Comparison of ENCODE assay signal across 1 cellular context in the genomic region with DNA sequence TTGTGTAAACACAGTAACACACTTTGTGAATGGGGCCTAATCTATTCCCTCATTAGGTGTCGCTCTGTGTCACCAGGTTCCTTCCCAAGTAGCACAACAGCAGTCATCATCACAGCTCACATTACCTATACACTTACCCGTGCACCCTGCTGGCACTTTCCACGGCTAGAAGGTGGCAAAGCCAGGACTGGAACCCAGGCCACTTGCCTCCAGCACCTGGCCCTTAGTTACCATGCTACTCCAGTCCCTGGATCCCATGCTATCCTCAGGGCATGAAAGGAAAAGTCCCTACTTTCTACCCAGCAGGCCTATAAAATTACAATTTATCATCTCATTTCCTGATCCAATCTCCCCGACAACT.
TF ChIP-seq lines count a peak whose summit lies in the region.

No MANE protein-coding gene starts in this region.

TF ChIP-seq in HCT116, 20 proteins besides CTCF, POLR2A, EP300 and RAD21 (continued from another document):
- TF ChIP-seq, protein P1, sequence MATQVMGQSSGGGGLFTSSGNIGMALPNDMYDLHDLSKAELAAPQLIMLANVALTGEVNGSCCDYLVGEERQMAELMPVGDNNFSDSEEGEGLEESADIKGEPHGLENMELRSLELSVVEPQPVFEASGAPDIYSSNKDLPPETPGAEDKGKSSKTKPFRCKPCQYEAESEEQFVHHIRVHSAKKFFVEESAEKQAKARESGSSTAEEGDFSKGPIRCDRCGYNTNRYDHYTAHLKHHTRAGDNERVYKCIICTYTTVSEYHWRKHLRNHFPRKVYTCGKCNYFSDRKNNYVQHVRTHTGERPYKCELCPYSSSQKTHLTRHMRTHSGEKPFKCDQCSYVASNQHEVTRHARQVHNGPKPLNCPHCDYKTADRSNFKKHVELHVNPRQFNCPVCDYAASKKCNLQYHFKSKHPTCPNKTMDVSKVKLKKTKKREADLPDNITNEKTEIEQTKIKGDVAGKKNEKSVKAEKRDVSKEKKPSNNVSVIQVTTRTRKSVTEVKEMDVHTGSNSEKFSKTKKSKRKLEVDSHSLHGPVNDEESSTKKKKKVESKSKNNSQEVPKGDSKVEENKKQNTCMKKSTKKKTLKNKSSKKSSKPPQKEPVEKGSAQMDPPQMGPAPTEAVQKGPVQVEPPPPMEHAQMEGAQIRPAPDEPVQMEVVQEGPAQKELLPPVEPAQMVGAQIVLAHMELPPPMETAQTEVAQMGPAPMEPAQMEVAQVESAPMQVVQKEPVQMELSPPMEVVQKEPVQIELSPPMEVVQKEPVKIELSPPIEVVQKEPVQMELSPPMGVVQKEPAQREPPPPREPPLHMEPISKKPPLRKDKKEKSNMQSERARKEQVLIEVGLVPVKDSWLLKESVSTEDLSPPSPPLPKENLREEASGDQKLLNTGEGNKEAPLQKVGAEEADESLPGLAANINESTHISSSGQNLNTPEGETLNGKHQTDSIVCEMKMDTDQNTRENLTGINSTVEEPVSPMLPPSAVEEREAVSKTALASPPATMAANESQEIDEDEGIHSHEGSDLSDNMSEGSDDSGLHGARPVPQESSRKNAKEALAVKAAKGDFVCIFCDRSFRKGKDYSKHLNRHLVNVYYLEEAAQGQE (IDR thresholded peaks at IDR 0.05; ENCODE audit: low read depth) = no peak
- TF ChIP-seq EGR1 (IDR thresholded peaks at IDR 0.05; ENCODE audit: low read depth) (no peak), EZH2 (IDR thresholded peaks at IDR 0.05) (no peak), FOSL1 (IDR thresholded peaks at IDR 0.05; ENCODE audit: low read depth) (no peak), YY1 (IDR thresholded peaks at IDR 0.05; ENCODE audit: extremely low read depth, insufficient replicate concordance, low read depth, low read length) (no peak), SP1 (IDR thresholded peaks at IDR 0.05; ENCODE audit: low read depth) (no peak)
TF ChIP-seq in HCT116: peak in this region for 0.
